In genomic region chr5:154714271-154714986, GRCh38 we compare ENCODE assay signal across 8 cellular contexts. TPM values are rescaled to one million over a fixed set of nuclear protein-coding genes. Genes with fewer than 3 reads are reported as not detected.
DNase-seq lines count a peak whose midpoint lies in the region; ATAC-seq, FAIRE-seq and TF ChIP-seq lines count a peak whose summit lies in the region.

No MANE protein-coding gene starts in this region.

- H3K4me3 ChIP-seq in IMR-90 (ENCODE audit: insufficient read depth, low read depth, low read length) (no peak overlapping the region), GM12878 (0 out of 2 replicates have a peak overlapping the region, but pooled peaks have one; percentile 2), H7 (ENCODE audit: insufficient read depth, low read depth, low read length) (no peak overlapping the region)

- peaks cover 0 to 4% of the 10 kb centered on the region in 2 donors for H3K4me1 Mint-ChIP-seq in natural killer cell treated with Interleukin-12 subunit alpha and Interleukin-12 subunit beta and Interleukin-15 and Interleukin-18, amount 100 ng/mL, for 72 hours (ENCODE audit: low read depth in 2 of 2)
- H3K4me1 Mint-ChIP-seq in mesothelial cell of epicardium = peaks cover 22% of the 10 kb centered on the region

- H3K4me1 ChIP-seq in IMR-90 (ENCODE audit: control insufficient read depth, insufficient read depth, low read length) (peaks cover 12% of the 10 kb centered on the region), GM12878 (ENCODE audit: control insufficient read depth, insufficient read depth, low read length) (no peaks in the 10 kb centered on the region; the same call in 1 of the 2 replicates)

- no peak overlapping the region for H3K56ac ChIP-seq in IMR-90 (ENCODE audit: extremely low read depth, insufficient read depth, low read length)

- peak overlapping the region; percentile 96 for H4K5ac ChIP-seq in IMR-90 (ENCODE audit: low read depth, low read length)

- peak overlapping the region; percentile 18 for H3K4me3 Mint-ChIP-seq in natural killer cell treated with Interleukin-12 subunit alpha and Interleukin-12 subunit beta and Interleukin-15 and Interleukin-18, amount 100 ng/mL, for 72 hours
- no peak overlapping the region for H3K4me3 Mint-ChIP-seq in mesothelial cell of epicardium

- peak overlapping the region; percentile 82 for H3K4ac ChIP-seq in IMR-90 (ENCODE audit: low read depth, low read length)

- H2AK5ac ChIP-seq in IMR-90 (ENCODE audit: low read depth, low read length) = peak overlapping the region; percentile 59

- no peak for TF ChIP-seq RAD21 in IMR-90 (IDR thresholded peaks at IDR 0.05; ENCODE audit: low read length)
- TF ChIP-seq RAD21 in GM12878 (IDR thresholded peaks at IDR 0.05; ENCODE audit: insufficient read depth, low read depth, low read length) = no peak

- H3K18ac ChIP-seq in IMR-90 (ENCODE audit: low read depth, low read length) = peak overlapping the region; percentile 84

- POLR2A ChIA-PET in IMR-90 (lab: Charles Lee; ENCODE audit: unreplicated experiment) (no interaction called here), GM12878 (lab: Charles Lee) (no interaction called here)

- peak overlapping the region; percentile 54 for H2BK20ac ChIP-seq in IMR-90 (ENCODE audit: low read depth, low read length)

- peak overlapping the region; percentile 10 for H2AK9ac ChIP-seq in IMR-90 (replicated peaks; ENCODE audit: low read depth, low read length, poor library complexity)

- in situ Hi-C loops in IMR-90 (cut with MboI; ENCODE audit: low sequenced_read_pairs) = no loop called here
- in situ Hi-C loops in GM12878 (cut with MboI) = no loop called here

- peak overlapping the region; percentile 83; the same call in 1 of the 2 replicates for H3K27ac ChIP-seq in IMR-90 (ENCODE audit: insufficient read depth, low read length)
- no peak overlapping the region for H3K27ac ChIP-seq in GM12878 (ENCODE audit: control insufficient read depth, insufficient read depth)

- TF ChIP-seq POLR2A in IMR-90 (IDR thresholded peaks at IDR 0.05; ENCODE audit: low read depth, low read length) (no peak), GM12878 (IDR thresholded peaks at IDR 0.05; ENCODE audit: low read depth, low read length) (no peak)

- intact Hi-C loops in IMR-90 (cut with micrococcal nuclease) = loop anchor here (5.0 kb wide), 1 partner anchor 38 kb away; no protein-coding TSS in a partner anchor
- intact Hi-C loops in GM12878 (cut with micrococcal nuclease; ENCODE audit: unreplicated experiment) = no loop called here

- H3K79me1 ChIP-seq in IMR-90 (ENCODE audit: low read depth in 1 of 2, low read length in 2 of 2) = peaks cover 0 to 7% of the 10 kb centered on the region in 2 experiments; a peak in 2 of 4 replicates

- no peak overlapping the region for H3K27ac Mint-ChIP-seq in natural killer cell treated with Interleukin-12 subunit alpha and Interleukin-12 subunit beta and Interleukin-15 and Interleukin-18, amount 100 ng/mL, for 72 hours
- no peak overlapping the region for H3K27ac Mint-ChIP-seq in mesothelial cell of epicardium

- BruUV-seq in IMR-90 (replicated peaks; lab: Mats Ljungman, UMichigan) (no TSS peak), GM12878 (replicated peaks; lab: Mats Ljungman, UMichigan) (no TSS peak)

- SMC1A ChIA-PET in GM12878 (lab: Charles Lee; ENCODE audit: uncharacterized antibody, unreplicated experiment) = interaction anchor here (0.5 to 1.9 kb wide), 3 partner anchors 10 to 146 kb away, joined by 3 to 7 read pairs (median 3); no protein-coding TSS in a partner anchor

- 77% methylated on average over 4 of the region's 10 CpGs; no CpG with 5 or more reads in 1 of the 2 experiments for WGBS in IMR-90 (ENCODE audit: extremely low coverage in 2 of 2, insufficient read length in 1 of 2), 2 experiments
- 50% methylated on average over 10 of the region's 10 CpGs for WGBS in GM12878 (ENCODE audit: insufficient coverage, insufficient replicate concordance, low lambda C conversion rate, missing lambda C conversion rate)

- H3K27me3 ChIP-seq in IMR-90 (ENCODE audit: control insufficient read depth, insufficient read depth, low read length) = no peaks in the 10 kb centered on the region
- H3K27me3 ChIP-seq in GM12878 (replicated peaks in 1 of 2; ENCODE audit: control insufficient read depth in 2 of 2, insufficient read depth in 2 of 2, low read length in 1 of 2) = no peaks in the 10 kb centered on the region
- no peaks in the 10 kb centered on the region for H3K27me3 ChIP-seq in H7 (ENCODE audit: control insufficient read depth, insufficient read depth, low read length)

- H3K36me3 ChIP-seq in IMR-90 (ENCODE audit: control insufficient read depth, insufficient read depth, low read length) (no peaks in the 10 kb centered on the region), GM12878 (ENCODE audit: control insufficient read depth in 2 of 2, insufficient read depth in 2 of 2, low read length in 1 of 2) (no peaks in the 10 kb centered on the region), H7 (replicated peaks; ENCODE audit: control insufficient read depth, insufficient read depth, low read length) (no peaks in the 10 kb centered on the region; the same call in 1 of the 2 replicates)

- H3K9me3 Mint-ChIP-seq in natural killer cell treated with Interleukin-12 subunit alpha and Interleukin-12 subunit beta and Interleukin-15 and Interleukin-18, amount 100 ng/mL, for 72 hours = no peaks in the 10 kb centered on the region
- H3K9me3 Mint-ChIP-seq in mesothelial cell of epicardium = no peaks in the 10 kb centered on the region

- RAD21 ChIA-PET in GM12878 (lab: Charles Lee; ENCODE audit: unreplicated experiment) = no interaction called here

- H4K8ac ChIP-seq in IMR-90 (ENCODE audit: low read depth in 2 of 2, low read length in 2 of 2) = peak overlapping the region; percentile 28 to 85

- peak overlapping the region; percentile 93; the same call in 2 of the 3 replicates for H2BK15ac ChIP-seq in IMR-90 (ENCODE audit: low read depth, low read length)

- H2AFZ ChIP-seq in IMR-90 (replicated peaks; ENCODE audit: low read length, poor library complexity) (peak overlapping the region; percentile 19), GM12878 (ENCODE audit: control insufficient read depth, low read depth, low read length) (peak overlapping the region; percentile 45)

- H4K20me1 ChIP-seq in IMR-90 (ENCODE audit: insufficient read depth, low read length) (no peaks in the 10 kb centered on the region), GM12878 (ENCODE audit: control insufficient read depth, insufficient read depth) (no peaks in the 10 kb centered on the region)

- peak overlapping the region; percentile 73 for H2BK5ac ChIP-seq in IMR-90 (ENCODE audit: low read depth, low read length, poor library complexity, severe bottlenecking)

- FAIRE-seq in GM12878 (lab: Jason Lieb, UNC) = no peak

- no peaks in the 10 kb centered on the region for H3K79me2 ChIP-seq in GM12878 (ENCODE audit: control insufficient read depth, insufficient read depth, low read length)

- no peak for TF ChIP-seq EP300 in GM12878 (IDR thresholded peaks at IDR 0.05; ENCODE audit: borderline replicate concordance in 1 of 2, control insufficient read depth in 1 of 2, low read depth in 2 of 2, low read length in 2 of 2)

- no peaks in the 10 kb centered on the region for H3K27me3 Mint-ChIP-seq in natural killer cell treated with Interleukin-12 subunit alpha and Interleukin-12 subunit beta and Interleukin-15 and Interleukin-18, amount 100 ng/mL, for 72 hours
- no peaks in the 10 kb centered on the region for H3K27me3 Mint-ChIP-seq in mesothelial cell of epicardium (ENCODE audit: low read depth)

- DNase-seq in EL (peak; percentile 54), IMR-90 (peak; percentile 77), GM12878 (ENCODE audit: low read depth, low spot score) (peak; percentile 32), H7 (no peak), mesothelial cell of epicardium (ENCODE audit: low spot score in 2 of 2, unreplicated experiment in 2 of 2) (no peak), SW 1271 (lab: John Stamatoyannopoulos, UW) (no peak)
- DNase-seq in natural killer cell treated with Interleukin-12 subunit alpha and Interleukin-12 subunit beta and Interleukin-15 and Interleukin-18, amount 100 ng/mL, for 72 hours (ENCODE audit: low spot score) = no peak

- H3K14ac ChIP-seq in IMR-90 (replicated peaks; ENCODE audit: low read depth, low read length) = peak overlapping the region; percentile 10

- peak overlapping the region; percentile 89 for H3K4me2 ChIP-seq in IMR-90 (ENCODE audit: low read depth, low read length)
- 0 out of 2 replicates have a peak overlapping the region, but pooled peaks have one; percentile 4 for H3K4me2 ChIP-seq in GM12878 (ENCODE audit: control insufficient read depth, insufficient read depth)

- TF ChIP-seq CTCF in IMR-90 (conservative IDR thresholded peaks at IDR 0.05; ENCODE audit: low read depth, low read length) = no peak
- no peak for TF ChIP-seq CTCF in GM12878 (IDR thresholded peaks at IDR 0.05 in 2 of 3, conservative IDR thresholded peaks at IDR 0.05 in 1 of 3; ENCODE audit: control insufficient read depth in 2 of 3, extremely low read depth in 1 of 3, insufficient read depth in 1 of 3, low read depth in 3 of 3, low read length in 3 of 3)
- TF ChIP-seq CTCF in mesothelial cell of epicardium (IDR thresholded peaks at IDR 0.05; ENCODE audit: unreplicated experiment) = no peak

- peak overlapping the region; percentile 40 for H3K23ac ChIP-seq in IMR-90 (ENCODE audit: low read depth, low read length)

- H3K36me3 Mint-ChIP-seq in natural killer cell treated with Interleukin-12 subunit alpha and Interleukin-12 subunit beta and Interleukin-15 and Interleukin-18, amount 100 ng/mL, for 72 hours = no peaks in the 10 kb centered on the region
- H3K36me3 Mint-ChIP-seq in mesothelial cell of epicardium = no peaks in the 10 kb centered on the region

- CTCF ChIA-PET in IMR-90 (lab: Yijun Ruan, JAX) = interaction anchor here (0.8 kb wide), 1 partner anchor 10 kb away, joined by 4 read pairs; no protein-coding TSS in a partner anchor
- CTCF ChIA-PET in GM12878 (lab: Yijun Ruan, JAX) = interaction anchor here (0.6 to 1.4 kb wide), 4 partner anchors 10 to 287 kb away, joined by 3 to 4 read pairs (median 3); no protein-coding TSS in a partner anchor

- peaks cover 12% of the 10 kb centered on the region for H3K9me1 ChIP-seq in IMR-90 (ENCODE audit: insufficient read depth, low read length)

- peak overlapping the region; percentile 89 for H2BK120ac ChIP-seq in IMR-90 (ENCODE audit: low read depth, low read length)

- H3K9me3 ChIP-seq in IMR-90 (ENCODE audit: control insufficient read depth, insufficient read depth, low read length) = no peaks in the 10 kb centered on the region
- H3K9me3 ChIP-seq in GM12878 (replicated peaks; ENCODE audit: control insufficient read depth, insufficient read depth, low read length) = no peaks in the 10 kb centered on the region

- H3K9ac ChIP-seq in IMR-90 (ENCODE audit: low read depth, low read length) (peak overlapping the region; percentile 58; the same call in 1 of the 2 replicates), GM12878 (ENCODE audit: control insufficient read depth, insufficient read depth, low read length) (no peak overlapping the region)

- H4K91ac ChIP-seq in IMR-90 (ENCODE audit: insufficient read depth, low read depth, low read length) = peak overlapping the region; percentile 58

- ATAC-seq in GM21381 (IDR thresholded peaks at IDR 0.05; ENCODE audit: unreplicated experiment) (peak; percentile 72), IMR-90 (ENCODE audit: low read depth) (peak; percentile 88), GM12878 (peak; percentile 65)
- peak in 1 of 2 donors; percentile 39 for ATAC-seq in natural killer cell treated with Interleukin-12 subunit alpha and Interleukin-12 subunit beta and Interleukin-15 and Interleukin-18, amount 100 ng/mL, for 72 hours

- dilution Hi-C loops in IMR-90 (cut with HindIII; ENCODE audit: low sequenced_read_pairs, unreplicated experiment) = no loop called here

RNA-seq across cellular contexts. Expression of gene LARP1, which starts 40.7 kb away (rescaled TPM):
- total RNA-seq in IMR-90 (2012; rRNA removed) = 41.9 and 47.3 TPM in 2 replicates
- polyA plus RNA-seq in IMR-90 (2012; rRNA removed) = 70.3 and 77.4 TPM in 2 replicates
- polyA plus RNA-seq in IMR-90 (2012; cell fraction: cytosol; rRNA removed) = 55.0 and 59.6 TPM in 2 replicates
- 78.4 and 111 TPM in 2 replicates for polyA plus RNA-seq in IMR-90 (2012; cell fraction: nucleus; rRNA removed; ENCODE audit: low replicate concordance)
- 116 and 118 TPM in 2 replicates for total RNA-seq in GM12878 (2013; cell fraction: nucleolus; rRNA removed)
- total RNA-seq in GM12878 (2014; rRNA removed) = 54.0 and 63.2 TPM in 2 replicates
- total RNA-seq in GM12878 (2014; rRNA removed; fragmentation: Illumina TruSeq; extraction: Trizol) = 59.8 and 63.1 TPM in 2 replicates
- total RNA-seq in GM12878 (2021) = 219 and 227 TPM in 2 replicates
- 45.4 TPM for polyA plus RNA-seq in GM12878 (2011; ENCODE audit: low read depth)
- 30.0 and 58.4 TPM in 2 replicates for polyA plus RNA-seq in GM12878 (2011; rRNA removed)
- 42.4 and 55.8 TPM in 2 replicates for polyA plus RNA-seq in GM12878 (2011; cell fraction: cytosol; rRNA removed)
- polyA plus RNA-seq in GM12878 (2011; cell fraction: nucleus; rRNA removed) = 99.6 and 121 TPM in 2 replicates
- 57.6 and 61.3 TPM in 2 replicates for polyA plus RNA-seq in GM12878 (2012)
- polyA plus RNA-seq in GM12878 (2014; fragmentation: Illumina TruSeq; extraction: Trizol) = 132 and 140 TPM in 2 replicates
- 10 to 100 TPM; 22.6 to 39.3 TPM for polyA plus RNA-seq in GM12878 (2014; fragmentation: Nextera tagmentation; extraction: Ambion mirVana)
- polyA plus RNA-seq in GM12878 (2014; rRNA removed) = 83.7 and 90.5 TPM in 2 replicates
- polyA plus RNA-seq in GM12878 (2016; fragmentation: Nextera tagmentation; extraction: Ambion mirVana) = 10 to 100 TPM; 30.0 to 34.3 TPM
- polyA minus RNA-seq in GM12878 (2011; rRNA and poly(A)+ RNA removed) = 67.0 and 86.7 TPM in 2 replicates
- 44.5 and 48.9 TPM in 2 replicates for polyA minus RNA-seq in GM12878 (2011; cell fraction: cytosol; rRNA and poly(A)+ RNA removed)
- 58.8 and 110 TPM in 2 replicates for polyA minus RNA-seq in GM12878 (2011; cell fraction: nucleus; rRNA and poly(A)+ RNA removed)
- 100 to 1,000 TPM; 193 to 369 TPM for total RNA-seq in natural killer cell treated with Interleukin-12 subunit alpha and Interleukin-12 subunit beta and Interleukin-15 and Interleukin-18, amount 100 ng/mL, for 72 hours
- 134 and 136 TPM in 2 replicates for total RNA-seq in H7 (2014; rRNA removed; shearing (Covaris generic))
- total RNA-seq in mesothelial cell of epicardium = 245 to 249 TPM (median 245 TPM) in 3 replicates

Comparison
In these comparisons a context has a peak if more than half of its experiments do, and no peak if none do; other contexts are left out.
1. DNase-seq: peak in EL (single experiment), IMR-90 (single experiment) and GM12878 (single experiment); none in natural killer cell treated with Interleukin-12 subunit alpha and Interleukin-12 subunit beta and Interleukin-15 and Interleukin-18, amount 100 ng/mL, for 72 hours (single experiment), H7 (single experiment), mesothelial cell of epicardium (0 of 2) and SW 1271 (0 of 2).